17 cellular contexts compared by ENCODE assay signal in the genomic region with DNA sequence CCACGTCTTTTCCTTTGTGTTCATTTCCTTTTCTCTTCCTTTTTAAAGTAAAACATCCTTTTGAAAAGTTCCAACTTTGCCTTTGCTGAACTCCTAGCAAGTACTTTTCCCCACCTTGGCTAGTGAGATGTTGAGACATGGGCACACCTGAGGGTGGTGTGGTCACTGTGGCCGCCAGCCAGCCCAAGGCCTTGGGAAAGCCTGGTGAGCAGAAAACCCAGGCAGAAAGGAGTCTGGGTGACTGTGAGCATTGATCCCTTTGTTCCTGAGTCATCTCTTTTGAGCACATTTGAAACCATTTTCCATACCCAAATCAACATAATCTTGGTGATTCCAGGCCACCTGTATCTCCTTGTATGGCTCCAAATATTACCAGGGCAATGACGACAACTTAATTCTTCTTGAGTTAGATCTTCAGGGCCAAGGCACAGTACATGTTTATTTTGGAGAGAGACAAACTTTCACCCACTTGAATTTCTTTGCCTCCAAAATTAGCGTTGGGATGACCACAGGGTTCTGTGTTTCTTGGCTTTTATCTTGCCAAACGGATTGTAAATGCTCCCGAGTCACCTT. TPM values are rescaled to one million over a fixed set of nuclear protein-coding genes. Genes with fewer than 3 reads are reported as not detected.
DNase-seq lines count a peak whose midpoint lies in the region; ATAC-seq and TF ChIP-seq lines count a peak whose summit lies in the region.
"Had no signal": no experiment of that assay in that cellular context is flagged by ENCODE, and none has a peak within 500 bp of the region (broad histone marks: within the 10 kb centered on the region; RNA-seq: fewer than 3 reads in every experiment).

No MANE protein-coding gene starts in this region.

- peaks cover 1% of the 10 kb centered on the region for H3K36me3 Mint-ChIP-seq in chondrocyte (ENCODE audit: low read depth)
- no peaks in the 10 kb centered on the region for H3K36me3 Mint-ChIP-seq in activated CD4-positive, alpha-beta T cell treated with anti-CD3 and anti-CD28 coated beads, Interleukin-2, amount 10 ng/mL, durations not matched to agents 7 days and 5 days (ENCODE audit: low read depth)
- H3K36me3 Mint-ChIP-seq: natural killer cell; stimulated activated memory B cell treated with anti-CD40 and anti-IgM and Interleukin-4, amounts not matched to agents 10 μg/mL and 1 μg/mL and 100 μg/mL, for 72 hours had no signal

- 48 to 71% methylated on average over 6 of the region's 6 CpGs for WGBS in lung, 2 donors
- 62 to 74% methylated on average over 6 of the region's 6 CpGs for WGBS in thyroid gland, 2 donors

- CTCF ChIA-PET in PC-9 (lab: Charles Lee): interaction anchor here (0.6 kb wide), 1 partner anchor 9 kb away, joined by 4 read pairs; no protein-coding TSS in a partner anchor
- CTCF ChIA-PET in activated CD4-positive, alpha-beta T cell treated with anti-CD3 and anti-CD28 coated beads, Interleukin-2, amount 10 ng/mL, durations not matched to agents 7 days and 5 days (lab: Charles Lee): interaction anchor here (1.5 kb wide), 1 partner anchor 10 kb away, joined by 3 read pairs; no protein-coding TSS in a partner anchor

- intact Hi-C loops in PC-9 (cut with micrococcal nuclease; ENCODE audit: unreplicated experiment) (no loop called here), thyroid gland (cut with DNase I) (no loop called here)

- H3K27me3 ChIP-seq in PC-9 (ENCODE audit: insufficient read depth, low read depth): no peaks in the 10 kb centered on the region
- H3K27me3 ChIP-seq in lung (ENCODE audit: control insufficient read depth, insufficient read depth): no peaks in the 10 kb centered on the region
- no peaks in the 10 kb centered on the region for H3K27me3 ChIP-seq in thyroid gland

- H3K9me2 ChIP-seq in PC-9 (ENCODE audit: insufficient read depth): no peaks in the 10 kb centered on the region

- peak overlapping the region; percentile 58 for H3K27ac ChIP-seq in PC-9
- H3K27ac ChIP-seq in lung (ENCODE audit: low read depth in 1 of 2, low read length in 1 of 2): peak overlapping the region; percentile 56 to 72
- H3K27ac ChIP-seq in thyroid gland: peak overlapping the region in 2 of 3 donors; percentile 67 to 88
- H3K27ac ChIP-seq: C4-2B had no signal

- TF ChIP-seq CTCF in PC-9 (conservative IDR thresholded peaks at IDR 0.05): no peak
- no peak for TF ChIP-seq CTCF in chondrocyte (IDR thresholded peaks at IDR 0.05)
- TF ChIP-seq CTCF in lung (IDR thresholded peaks at IDR 0.05; ENCODE audit: control extremely low read depth, extremely low read depth): no peak
- no peak for TF ChIP-seq CTCF in thyroid gland (IDR thresholded peaks at IDR 0.05)

- no peaks in the 10 kb centered on the region for H3K27me3 Mint-ChIP-seq in chondrocyte (ENCODE audit: low read depth)
- peaks cover 15% of the 10 kb centered on the region for H3K27me3 Mint-ChIP-seq in activated CD4-positive, alpha-beta T cell treated with anti-CD3 and anti-CD28 coated beads, Interleukin-2, amount 10 ng/mL, durations not matched to agents 7 days and 5 days

- H3K4me3 ChIP-seq in PC-9 (no peak overlapping the region), lung (no peak overlapping the region), thyroid gland (replicated peaks in 1 of 3) (no peak overlapping the region)

- H3K9me3 Mint-ChIP-seq in chondrocyte (ENCODE audit: low read depth): no peaks in the 10 kb centered on the region
- no peaks in the 10 kb centered on the region for H3K9me3 Mint-ChIP-seq in activated CD4-positive, alpha-beta T cell treated with anti-CD3 and anti-CD28 coated beads, Interleukin-2, amount 10 ng/mL, durations not matched to agents 7 days and 5 days
- H3K9me3 Mint-ChIP-seq: activated T-helper 2 cell treated with anti-CD3 and anti-CD28 coated beads, Interferon-gamma antibody, Interleukin-2, Interleukin-4, amounts not matched to agents 10 μg/mL and 5 μg/mL and 100 μg/mL, durations not matched to agents 14 hours and 24 hours and 36 hours; H9; natural killer cell; stimulated activated memory B cell treated with anti-CD40 and anti-IgM and Interleukin-4, amounts not matched to agents 10 μg/mL and 1 μg/mL and 100 μg/mL, for 72 hours had no signal

- H3K36me3 ChIP-seq in PC-9 (ENCODE audit: low read depth) (no peaks in the 10 kb centered on the region; the same call in 1 of the 2 replicates), lung (ENCODE audit: control insufficient read depth in 2 of 2, insufficient read depth in 2 of 2, low read length in 2 of 2) (no peaks in the 10 kb centered on the region), thyroid gland (no peaks in the 10 kb centered on the region)

- H3K4me1 ChIP-seq in PC-9 (replicated peaks; ENCODE audit: insufficient read depth) (peaks cover 94% of the 10 kb centered on the region), lung (ENCODE audit: control insufficient read depth in 2 of 2, insufficient read depth in 2 of 2, low read length in 2 of 2) (peaks cover 38 to 75% of the 10 kb centered on the region in 2 donors), thyroid gland (peaks cover 43 to 85% of the 10 kb centered on the region in 2 donors)

- H3K9me3 ChIP-seq in PC-9 (ENCODE audit: insufficient read depth, low read depth) (no peaks in the 10 kb centered on the region), lung (ENCODE audit: control insufficient read depth in 2 of 2, insufficient read depth in 1 of 2, low read length in 1 of 2) (no peaks in the 10 kb centered on the region), thyroid gland (no peaks in the 10 kb centered on the region)

- DNase-seq in PC-9: peak in 1 of 2 experiments; percentile 63
- no peak for DNase-seq in chondrocyte (ENCODE audit: low spot score)
- DNase-seq in lung (ENCODE audit: low spot score): no peak
- DNase-seq in thyroid gland: no peak
- DNase-seq in activated CD4-positive, alpha-beta T cell treated with anti-CD3 and anti-CD28 coated beads, Interleukin-2, amount 10 ng/mL, durations not matched to agents 7 days and 5 days: no peak
- DNase-seq in superior temporal gyrus (ENCODE audit: extremely low spot score): no peak
- no peak for DNase-seq in HK-2 (ENCODE audit: unreplicated experiment)
- DNase-seq: activated CD8-positive, alpha-beta memory T cell treated with anti-CD3 and anti-CD28 coated beads for 24 hours; DMS79 treated with DMSO at 0.1 percent for 48 hours; H9; KG1; natural killer cell; NCI-H345 had no signal

- H3K4me1 Mint-ChIP-seq in chondrocyte (ENCODE audit: low read depth): peaks cover 56% of the 10 kb centered on the region
- H3K4me1 Mint-ChIP-seq in activated CD4-positive, alpha-beta T cell treated with anti-CD3 and anti-CD28 coated beads, Interleukin-2, amount 10 ng/mL, durations not matched to agents 7 days and 5 days: peaks cover 5% of the 10 kb centered on the region
- H3K4me1 Mint-ChIP-seq: natural killer cell; stimulated activated memory B cell treated with anti-CD40 and anti-IgM and Interleukin-4, amounts not matched to agents 10 μg/mL and 1 μg/mL and 100 μg/mL, for 72 hours had no signal

- POLR2A ChIA-PET in PC-9 (lab: Charles Lee; ENCODE audit: unreplicated experiment): interaction anchor here (1.1 kb wide), 1 partner anchor 243 kb away, joined by 5 read pairs; no protein-coding TSS in a partner anchor
- POLR2A ChIA-PET in activated CD4-positive, alpha-beta T cell treated with anti-CD3 and anti-CD28 coated beads, Interleukin-2, amount 10 ng/mL, durations not matched to agents 7 days and 5 days (lab: Charles Lee): no interaction called here

- ATAC-seq in lung (ENCODE audit: insufficient read depth, low FRiP score) (no peak), HG02588 (IDR thresholded peaks at IDR 0.05; ENCODE audit: unreplicated experiment) (no peak)
- ATAC-seq: natural killer cell; stimulated activated memory B cell treated with anti-CD40 and anti-IgM and Interleukin-4, amounts not matched to agents 10 μg/mL and 1 μg/mL and 100 μg/mL, for 72 hours had no signal

- H4K20me1 ChIP-seq in PC-9 (ENCODE audit: insufficient read depth): peaks cover 20% of the 10 kb centered on the region

- H3K79me2 ChIP-seq in PC-9 (ENCODE audit: low read depth): peaks cover 94% of the 10 kb centered on the region

- H3K4me2 ChIP-seq in PC-9: peak overlapping the region; percentile 50

- no peak for TF ChIP-seq POLR2A in thyroid gland (IDR thresholded peaks at IDR 0.05)

- H3F3A ChIP-seq in PC-9 (ENCODE audit: insufficient read depth, low read depth): peaks cover 74% of the 10 kb centered on the region

- H3K27ac Mint-ChIP-seq in chondrocyte (ENCODE audit: unreplicated experiment): peak overlapping the region; percentile 89
- no peak overlapping the region for H3K27ac Mint-ChIP-seq in activated CD4-positive, alpha-beta T cell treated with anti-CD3 and anti-CD28 coated beads, Interleukin-2, amount 10 ng/mL, durations not matched to agents 7 days and 5 days
- H3K27ac Mint-ChIP-seq: activated T-helper 2 cell treated with anti-CD3 and anti-CD28 coated beads, Interferon-gamma antibody, Interleukin-2, Interleukin-4, amounts not matched to agents 10 μg/mL and 5 μg/mL and 100 μg/mL, durations not matched to agents 14 hours and 24 hours and 36 hours; H9; natural killer cell; stimulated activated memory B cell treated with anti-CD40 and anti-IgM and Interleukin-4, amounts not matched to agents 10 μg/mL and 1 μg/mL and 100 μg/mL, for 72 hours had no signal

- no TSS peak for BruUV-seq in PC-9 (replicated peaks; lab: Mats Ljungman, UMichigan)

- no peak overlapping the region for H3K4me3 Mint-ChIP-seq in chondrocyte (ENCODE audit: unreplicated experiment)
- H3K4me3 Mint-ChIP-seq in activated CD4-positive, alpha-beta T cell treated with anti-CD3 and anti-CD28 coated beads, Interleukin-2, amount 10 ng/mL, durations not matched to agents 7 days and 5 days: no peak overlapping the region
- H3K4me3 Mint-ChIP-seq: H9; natural killer cell; stimulated activated memory B cell treated with anti-CD40 and anti-IgM and Interleukin-4, amounts not matched to agents 10 μg/mL and 1 μg/mL and 100 μg/mL, for 72 hours had no signal

- no peak overlapping the region for H2AFZ ChIP-seq in PC-9

RNA-seq across cellular contexts. Expression of gene EPAS1, which starts 14.5 kb away (rescaled TPM):
- 127 and 163 TPM in 2 replicates for total RNA-seq in PC-9 (2021)
- total RNA-seq in chondrocyte: 14.5 to 126 TPM (median 122 TPM) in 3 replicates
- 1,000 to 10,000 TPM in 1 of 2 donors, 100 to 1,000 TPM in 1; 424 to 1,051 TPM for total RNA-seq in lung
- polyA plus RNA-seq in lung: 100 to 1,000 TPM; 233 to 337 TPM
- total RNA-seq in thyroid gland: 100 to 1,000 TPM; 124 to 563 (median 182) TPM
- total RNA-seq in activated CD4-positive, alpha-beta T cell treated with anti-CD3 and anti-CD28 coated beads, Interleukin-2, amount 10 ng/mL, durations not matched to agents 7 days and 5 days: 1 to 10 TPM; 6.9 to 7.9 TPM
